18 cellular contexts compared by ENCODE assay signal in genomic region chr9:331197-331596, GRCh38.
"Had no signal": no experiment of that assay in that cellular context is flagged by ENCODE, and none has a peak within 500 bp of the region (broad histone marks: within the 10 kb centered on the region; RNA-seq: fewer than 3 reads in every experiment).

No MANE protein-coding gene starts in this region.

- H3K36me3 ChIP-seq: thoracic aorta had no signal

- H3K4me3 ChIP-seq: esophagus muscularis mucosa, gastroesophageal sphincter, heart left ventricle, right lobe of liver, thoracic aorta, upper lobe of left lung had no signal

- DNase-seq: activated CD4-positive, alpha-beta T cell treated with anti-CD3 and anti-CD28 coated beads for 36 hours; activated CD4-positive, alpha-beta T cell treated with anti-CD3 and anti-CD28 coated beads, Interleukin-2, amount 50 U/mL, for 48 hours; activated CD8-positive, alpha-beta memory T cell treated with anti-CD3 and anti-CD28 coated beads, Interleukin-2, amount 10 ng/mL, durations not matched to agents 7 days and 5 days; activated naive CD4-positive, alpha-beta T cell treated with anti-CD3 and anti-CD28 coated beads, Interleukin-2, amount 10 ng/mL, durations not matched to agents 7 days and 5 days; effector CD4-positive, alpha-beta T cell; heart left ventricle; mesenchymal stem cell; naive thymus-derived CD8-positive, alpha-beta T cell; right lobe of liver; small intestine; stimulated activated CD4-positive, alpha-beta T cell treated with anti-CD3 and anti-CD28 coated beads, Interleukin-15, amount 100 ng/mL, for 24 hours; stimulated activated CD4-positive, alpha-beta T cell treated with anti-CD3 and anti-CD28 coated beads, Interleukin-4, amount 100 ng/mL, for 1 hour; upper lobe of left lung had no signal

- H3K27me3 ChIP-seq: esophagus muscularis mucosa, gastroesophageal sphincter, heart left ventricle, right lobe of liver, upper lobe of left lung had no signal

- H3K27ac Mint-ChIP-seq: activated CD4-positive, alpha-beta T cell treated with anti-CD3 and anti-CD28 coated beads for 36 hours; T-helper 2 cell treated with Interferon-gamma antibody and Interleukin-4, amounts not matched to agents 5 μg/mL and 100 μg/mL, for 36 hours had no signal

- H3K9me3 Mint-ChIP-seq: activated naive CD4-positive, alpha-beta T cell treated with anti-CD3 and anti-CD28 coated beads, Interleukin-2, amount 10 ng/mL, durations not matched to agents 7 days and 5 days; naive thymus-derived CD8-positive, alpha-beta T cell; T-helper 2 cell treated with Interferon-gamma antibody and Interleukin-4, amounts not matched to agents 5 μg/mL and 100 μg/mL, for 36 hours had no signal

- H3K27ac ChIP-seq: esophagus muscularis mucosa, gastroesophageal sphincter, heart left ventricle, parathyroid adenoma, right lobe of liver, thoracic aorta, upper lobe of left lung had no signal

- H3K4me3 Mint-ChIP-seq: activated CD4-positive, alpha-beta T cell treated with anti-CD3 and anti-CD28 coated beads for 36 hours; activated CD8-positive, alpha-beta memory T cell treated with anti-CD3 and anti-CD28 coated beads, Interleukin-2, amount 10 ng/mL, durations not matched to agents 7 days and 5 days; activated naive CD4-positive, alpha-beta T cell treated with anti-CD3 and anti-CD28 coated beads, Interleukin-2, amount 10 ng/mL, durations not matched to agents 7 days and 5 days; naive thymus-derived CD8-positive, alpha-beta T cell; T-helper 2 cell treated with Interferon-gamma antibody and Interleukin-4, amounts not matched to agents 5 μg/mL and 100 μg/mL, for 36 hours had no signal

- H3K27me3 Mint-ChIP-seq: activated CD4-positive, alpha-beta T cell treated with anti-CD3 and anti-CD28 coated beads for 36 hours; activated CD8-positive, alpha-beta memory T cell treated with anti-CD3 and anti-CD28 coated beads, Interleukin-2, amount 10 ng/mL, durations not matched to agents 7 days and 5 days; activated naive CD4-positive, alpha-beta T cell treated with anti-CD3 and anti-CD28 coated beads, Interleukin-2, amount 10 ng/mL, durations not matched to agents 7 days and 5 days; naive thymus-derived CD8-positive, alpha-beta T cell had no signal

- H3K4me1 ChIP-seq: esophagus muscularis mucosa, gastroesophageal sphincter, heart left ventricle, parathyroid adenoma had no signal

- H3K9me3 ChIP-seq: esophagus muscularis mucosa, gastroesophageal sphincter, heart left ventricle, right lobe of liver, thoracic aorta, upper lobe of left lung had no signal

- H3K9ac ChIP-seq: parathyroid adenoma had no signal
